Comparison of ENCODE assay signal across 7 cellular contexts in genomic region chr14:24648361-24648760, GRCh38. TPM values are rescaled to one million over a fixed set of nuclear protein-coding genes. Genes with fewer than 3 reads are reported as not detected.
"Had no signal": no experiment of that assay in that cellular context is flagged by ENCODE, and none has a peak within 500 bp of the region (broad histone marks: within the 10 kb centered on the region; RNA-seq: fewer than 3 reads in every experiment).

No MANE protein-coding gene starts in this region.

RNA-seq across cellular contexts. Expression of gene GZMB, which starts 14.4 kb away (rescaled TPM):
- total RNA-seq: GM23248, GM23338, H1, H4, H7, H9, HFFc6 had no signal
- polyA plus RNA-seq: GM23248, GM23338, H1 had no signal

RNA-seq across cellular contexts. Expression of gene GZMH, which starts 38.9 kb away (rescaled TPM):
- total RNA-seq: GM23248, GM23338, H1, H4, H7, H9, HFFc6 had no signal
- polyA plus RNA-seq: GM23248, GM23338, H1 had no signal
